In the genomic region with DNA sequence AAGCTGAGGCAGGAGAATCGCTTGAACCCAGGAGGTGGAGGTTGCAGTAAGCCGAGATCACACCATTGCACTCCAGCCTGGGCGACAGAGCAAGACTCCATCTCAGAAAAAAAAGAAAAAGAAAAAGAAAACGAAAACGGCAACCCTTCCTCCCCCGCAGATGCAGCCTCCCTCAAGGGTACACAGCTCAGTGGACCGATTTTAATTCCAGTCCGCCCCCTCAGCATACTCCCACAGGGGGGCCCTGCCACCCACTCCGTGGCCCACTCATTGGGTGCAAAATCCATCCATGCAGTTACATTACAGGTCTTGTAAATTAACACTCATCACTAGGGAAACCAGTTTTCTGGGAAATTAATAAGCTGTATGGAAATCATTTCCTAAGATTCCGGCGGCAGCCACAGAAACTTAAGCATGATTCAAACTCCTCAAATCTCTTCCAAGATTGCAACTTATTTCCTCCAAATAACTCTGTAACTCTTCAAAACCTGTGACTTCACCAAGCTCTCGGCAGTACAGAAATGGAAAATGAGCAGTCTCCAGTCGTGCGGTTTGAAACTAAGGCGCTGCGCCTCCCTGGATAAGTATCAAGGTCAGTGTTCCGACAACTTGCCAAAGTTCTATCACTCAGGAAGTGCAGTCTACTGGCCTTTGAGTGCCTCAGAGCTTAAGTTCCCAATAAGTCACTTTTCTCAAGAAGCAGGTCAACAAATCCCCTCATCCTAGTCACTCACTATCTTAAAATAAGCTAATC, we compare ENCODE assay signal across 18 cellular contexts. TPM values are rescaled to one million over a fixed set of nuclear protein-coding genes. Genes with fewer than 3 reads are reported as not detected.
DNase-seq lines count a peak whose midpoint lies in the region; ATAC-seq, FAIRE-seq and TF ChIP-seq lines count a peak whose summit lies in the region.
"Had no signal": no experiment of that assay in that cellular context is flagged by ENCODE, and none has a peak within 500 bp of the region (broad histone marks: within the 10 kb centered on the region; RNA-seq: fewer than 3 reads in every experiment).

No MANE protein-coding gene starts in this region.

- H3K36me3 Mint-ChIP-seq in activated T-helper 17 cell treated with anti-CD3 and anti-CD28 coated beads, Interleukin-2, amount 50 U/mL, for 72 hours (ENCODE audit: low read depth): no peaks in the 10 kb centered on the region
- no peaks in the 10 kb centered on the region for H3K36me3 Mint-ChIP-seq in glutamatergic neuron (ENCODE audit: unreplicated experiment)
- H3K36me3 Mint-ChIP-seq: CD4-positive, CD25-positive, alpha-beta regulatory T cell had no signal

- WGBS in hepatocyte (ENCODE audit: low lambda C conversion rate, missing lambda C conversion rate): 67% methylated on average over 17 of the region's 17 CpGs

- peaks cover 30% of the 10 kb centered on the region for H3K4me1 ChIP-seq in hepatocyte (ENCODE audit: insufficient read depth)
- H3K4me1 ChIP-seq in gastrocnemius medialis: peaks cover 49 to 52% of the 10 kb centered on the region in 2 donors

- no peaks in the 10 kb centered on the region for H3K9me3 Mint-ChIP-seq in activated T-helper 17 cell treated with anti-CD3 and anti-CD28 coated beads, Interleukin-2, amount 50 U/mL, for 72 hours
- peaks cover 6% of the 10 kb centered on the region for H3K9me3 Mint-ChIP-seq in glutamatergic neuron (ENCODE audit: unreplicated experiment)
- H3K9me3 Mint-ChIP-seq: activated CD4-positive, alpha-beta T cell treated with anti-CD3 and anti-CD28 coated beads, Interleukin-2, amount 10 ng/mL, durations not matched to agents 7 days and 5 days; CD4-positive, CD25-positive, alpha-beta regulatory T cell; stimulated activated naive CD8-positive, alpha-beta T cell treated with anti-CD3 and anti-CD28 coated beads, Interleukin-15, Interleukin-2, amounts not matched to agents 100 ng/mL and 50 ng/mL, for 24 hours; T-helper 1 cell treated with Interleukin-12 subunit alpha and Interleukin-12 subunit beta and Interleukin-4 antibody, amounts not matched to agents 30 μg/mL and 1 μg/mL, for 36 hours had no signal

- TF ChIP-seq POLR2A in gastrocnemius medialis (IDR thresholded peaks at IDR 0.05): no peak

- peaks cover 4% of the 10 kb centered on the region for H3K27me3 ChIP-seq in hepatocyte
- no peaks in the 10 kb centered on the region for H3K27me3 ChIP-seq in gastrocnemius medialis

- intact Hi-C loops in gastrocnemius medialis (cut with DNase I; ENCODE audit: low total_unique reads): loop anchor here (5.0 kb wide), 1 partner anchor 37 kb away; no protein-coding TSS in a partner anchor

- H3K4me3 ChIP-seq in cardiac fibroblast (replicated peaks in 1 of 2; ENCODE audit: low read depth in 2 of 2, low read length in 2 of 2) (peak overlapping the region; percentile 3 to 32), hepatocyte (no peak overlapping the region), gastrocnemius medialis (peak overlapping the region; percentile 7 to 31 (median 20))

- H3K27ac Mint-ChIP-seq in activated T-helper 17 cell treated with anti-CD3 and anti-CD28 coated beads, Interleukin-2, amount 50 U/mL, for 72 hours: no peak overlapping the region
- H3K27ac Mint-ChIP-seq in glutamatergic neuron (ENCODE audit: unreplicated experiment): no peak overlapping the region
- H3K27ac Mint-ChIP-seq: activated CD4-positive, alpha-beta T cell treated with anti-CD3 and anti-CD28 coated beads, Interleukin-2, amount 10 ng/mL, durations not matched to agents 7 days and 5 days; stimulated activated naive CD8-positive, alpha-beta T cell treated with anti-CD3 and anti-CD28 coated beads, Interleukin-15, Interleukin-2, amounts not matched to agents 100 ng/mL and 50 ng/mL, for 24 hours; T-helper 1 cell treated with Interleukin-12 subunit alpha and Interleukin-12 subunit beta and Interleukin-4 antibody, amounts not matched to agents 30 μg/mL and 1 μg/mL, for 36 hours had no signal

- peak; percentile 12 for DNase-seq in EL
- DNase-seq in cardiac fibroblast (ENCODE audit: low read depth in 2 of 2): peak; percentile 53 to 68
- peak; percentile 23 for DNase-seq in hepatocyte (ENCODE audit: low spot score)
- DNase-seq in gastrocnemius medialis: peak in 1 of 2 donors; percentile 41
- DNase-seq in RCC 7860 (ENCODE audit: low spot score): no peak
- no peak for DNase-seq in GOT3 (lab: John Stamatoyannopoulos, UW)
- no peak for DNase-seq in glutamatergic neuron
- DNase-seq: activated CD4-positive, alpha-beta T cell treated with anti-CD3 and anti-CD28 coated beads, Interleukin-2, amount 10 ng/mL, durations not matched to agents 7 days and 5 days; CD4-positive, CD25-positive, alpha-beta regulatory T cell; erythroblast; NCI-H187 treated with DMSO at 0.1 percent for 48 hours; OCI-M1; stimulated activated CD4-positive, alpha-beta T cell treated with anti-CD3 and anti-CD28 coated beads, Interleukin-4, amount 100 ng/mL, for 1 hour had no signal

- peak overlapping the region; percentile 56 for H3K27ac ChIP-seq in hepatocyte
- H3K27ac ChIP-seq in gastrocnemius medialis: peak overlapping the region in 3 of 4 donors; percentile 24 to 52 (median 24)

- H3K4me1 Mint-ChIP-seq in activated T-helper 17 cell treated with anti-CD3 and anti-CD28 coated beads, Interleukin-2, amount 50 U/mL, for 72 hours: peaks cover 10% of the 10 kb centered on the region
- peaks cover 37% of the 10 kb centered on the region for H3K4me1 Mint-ChIP-seq in glutamatergic neuron (ENCODE audit: low read depth, unreplicated experiment)

- no peak overlapping the region for H2AFZ ChIP-seq in hepatocyte

- no peaks in the 10 kb centered on the region for H3K79me2 ChIP-seq in hepatocyte

- H3K9me3 ChIP-seq in hepatocyte (ENCODE audit: low read depth): no peaks in the 10 kb centered on the region
- no peaks in the 10 kb centered on the region for H3K9me3 ChIP-seq in gastrocnemius medialis

- H3K4me2 ChIP-seq in hepatocyte: peak overlapping the region; percentile 47

- no peaks in the 10 kb centered on the region for H3K9me2 ChIP-seq in hepatocyte (replicated peaks; ENCODE audit: insufficient read depth)

- no peak for TF ChIP-seq CTCF in cardiac fibroblast (IDR thresholded peaks at IDR 0.05; ENCODE audit: low read depth, low read length)
- TF ChIP-seq CTCF in hepatocyte (IDR thresholded peaks at IDR 0.05; ENCODE audit: poor library complexity): no peak
- no peak for TF ChIP-seq CTCF in gastrocnemius medialis (IDR thresholded peaks at IDR 0.05 in 4 of 5, conservative IDR thresholded peaks at IDR 0.05 in 1 of 5)
- no peak for TF ChIP-seq CTCF in glutamatergic neuron (IDR thresholded peaks at IDR 0.05; ENCODE audit: partially characterized antibody, unreplicated experiment)

- no peaks in the 10 kb centered on the region for H3K36me3 ChIP-seq in hepatocyte (replicated peaks; ENCODE audit: insufficient read depth, low read depth)
- H3K36me3 ChIP-seq in gastrocnemius medialis: no peaks in the 10 kb centered on the region

- H4K20me1 ChIP-seq in hepatocyte (ENCODE audit: insufficient read depth, poor library complexity, severe bottlenecking): no peaks in the 10 kb centered on the region

- no peaks in the 10 kb centered on the region for H3K27me3 Mint-ChIP-seq in activated T-helper 17 cell treated with anti-CD3 and anti-CD28 coated beads, Interleukin-2, amount 50 U/mL, for 72 hours
- peaks cover 6% of the 10 kb centered on the region for H3K27me3 Mint-ChIP-seq in glutamatergic neuron (ENCODE audit: unreplicated experiment)
- H3K27me3 Mint-ChIP-seq: stimulated activated naive CD8-positive, alpha-beta T cell treated with anti-CD3 and anti-CD28 coated beads, Interleukin-15, Interleukin-2, amounts not matched to agents 100 ng/mL and 50 ng/mL, for 24 hours had no signal

- FAIRE-seq in RCC 7860 (lab: Jason Lieb, UNC): no peak
- FAIRE-seq: keratinocyte had no signal

- H3K4me3 Mint-ChIP-seq in activated T-helper 17 cell treated with anti-CD3 and anti-CD28 coated beads, Interleukin-2, amount 50 U/mL, for 72 hours: no peak overlapping the region
- H3K4me3 Mint-ChIP-seq in glutamatergic neuron (ENCODE audit: unreplicated experiment): no peak overlapping the region
- H3K4me3 Mint-ChIP-seq: activated CD4-positive, alpha-beta T cell treated with anti-CD3 and anti-CD28 coated beads, Interleukin-2, amount 10 ng/mL, durations not matched to agents 7 days and 5 days; stimulated activated naive CD8-positive, alpha-beta T cell treated with anti-CD3 and anti-CD28 coated beads, Interleukin-15, Interleukin-2, amounts not matched to agents 100 ng/mL and 50 ng/mL, for 24 hours; T-helper 1 cell treated with Interleukin-12 subunit alpha and Interleukin-12 subunit beta and Interleukin-4 antibody, amounts not matched to agents 30 μg/mL and 1 μg/mL, for 36 hours had no signal

- peak; percentile 42 to 74 for ATAC-seq in gastrocnemius medialis
- ATAC-seq in activated T-helper 17 cell treated with anti-CD3 and anti-CD28 coated beads, Interleukin-2, amount 50 U/mL, for 72 hours (replicated peaks): no peak

- in situ Hi-C loops in gastrocnemius medialis (cut with MboI; ENCODE audit: low sequenced_read_pairs in 4 of 4): no loop called here

RNA-seq across cellular contexts. Expression of gene KLHL6, which starts 24.6 kb away (rescaled TPM):
- total RNA-seq in hepatocyte: 0.16 and 0.17 TPM in 2 replicates
- 0.04 TPM in 1 of 2 replicates, not detected in the other for polyA plus RNA-seq in hepatocyte
- total RNA-seq in gastrocnemius medialis: under 1 TPM; 0.15 to 0.31 (median 0.30) TPM
- 10 to 100 TPM; 33.5 to 39.7 TPM for total RNA-seq in activated T-helper 17 cell treated with anti-CD3 and anti-CD28 coated beads, Interleukin-2, amount 50 U/mL, for 72 hours
- total RNA-seq in glutamatergic neuron (ENCODE audit: unreplicated experiment): not detected
- total RNA-seq: osteocyte had no signal

RNA-seq across cellular contexts. Expression of gene KLHL24, which starts 55.3 kb away (rescaled TPM):
- 106 and 107 TPM in 2 replicates for total RNA-seq in hepatocyte
- polyA plus RNA-seq in hepatocyte: 29.6 and 29.7 TPM in 2 replicates
- total RNA-seq in gastrocnemius medialis: 100 to 1,000 TPM; 118 to 301 (median 222) TPM
- 10 to 100 TPM in 1 of 2 donors, 1 to 10 TPM in 1; 7.7 to 25.1 TPM for total RNA-seq in activated T-helper 17 cell treated with anti-CD3 and anti-CD28 coated beads, Interleukin-2, amount 50 U/mL, for 72 hours
- total RNA-seq in glutamatergic neuron (ENCODE audit: unreplicated experiment): 152 TPM

Comparison
In these comparisons a context has a peak if more than half of its experiments do, and no peak if none do; other contexts are left out.
1. DNase-seq: peak in EL (single experiment), cardiac fibroblast (2 of 2) and hepatocyte (single experiment); none in RCC 7860 (single experiment), GOT3 (single experiment) and glutamatergic neuron (single experiment).
2. RNA of gene KLHL6, which starts 24.6 kb away (total RNA-seq): 33.5 to 39.7 TPM in activated T-helper 17 cell treated with anti-CD3 and anti-CD28 coated beads, Interleukin-2, amount 50 U/mL, for 72 hours; 0.15 to 0.31 TPM in gastrocnemius medialis, 0.16 to 0.17 TPM in hepatocyte and not detected in glutamatergic neuron (single experiment); every median in the first group is over 10 times any median in the second.